21 cellular contexts compared by ENCODE assay signal in the genomic region with DNA sequence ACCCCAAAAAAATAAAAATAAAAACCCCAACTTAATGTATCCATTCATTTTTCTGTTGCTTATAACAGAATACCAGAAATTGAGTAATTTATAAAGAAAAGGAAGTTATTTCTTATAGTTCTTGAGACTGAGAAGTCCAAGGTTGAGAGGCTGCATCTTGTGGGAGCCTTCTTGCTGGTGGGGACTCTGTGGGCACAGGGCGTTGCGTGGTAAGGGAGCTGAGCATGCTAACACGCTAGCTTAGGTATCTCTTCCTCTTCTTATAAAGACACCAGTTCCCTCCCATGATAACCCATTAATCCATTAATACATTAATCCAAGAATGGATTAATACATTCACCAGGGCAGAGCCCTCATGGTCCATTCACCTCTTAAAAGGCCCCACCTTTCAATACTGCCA.
"Had no signal": no experiment of that assay in that cellular context is flagged by ENCODE, and none has a peak within 500 bp of the region (broad histone marks: within the 10 kb centered on the region; RNA-seq: fewer than 3 reads in every experiment).

No MANE protein-coding gene starts in this region.

- DNase-seq: NCI-H1092, NCI-H1105 treated with DMSO at 0.1 percent for 48 hours, NCI-H1417 treated with DMSO at 0.1 percent for 48 hours, NCI-H146, NCI-H1694 treated with DMSO at 0.1 percent for 48 hours, NCI-H1930, NCI-H2081 treated with DMSO at 0.1 percent for 48 hours, NCI-H2171, NCI-H226, NCI-H446, NCI-H510A, NCI-H524 treated with DMSO at 0.1 percent for 48 hours, NCI-H69, NCI-H774, PC-3, SHP77, SK-N-SH, SW 1271, T-cell had no signal

- ATAC-seq: K562, Panc1, PC-3, T-cell had no signal
